In the genomic region with DNA sequence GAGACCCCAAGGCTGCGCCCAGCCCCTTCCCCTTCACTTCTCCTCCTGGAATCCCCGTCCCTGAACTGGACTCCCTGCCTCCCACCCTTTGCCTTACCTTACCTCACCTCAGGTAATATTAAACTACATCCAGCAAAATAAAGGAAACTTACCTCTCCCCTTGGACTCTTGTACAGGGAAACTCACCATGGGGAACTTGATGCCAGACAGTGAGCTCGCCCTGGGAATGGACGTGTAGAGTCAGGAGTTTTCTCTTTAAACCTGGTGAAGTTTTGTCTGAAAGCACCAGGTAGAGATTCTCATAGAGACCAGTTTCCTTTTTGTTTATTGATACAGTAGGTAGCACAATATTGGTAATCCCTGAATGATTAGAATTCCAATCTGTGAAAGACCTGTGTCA, we compare ENCODE assay signal across 8 cellular contexts. TPM values are rescaled to one million over a fixed set of nuclear protein-coding genes. Genes with fewer than 3 reads are reported as not detected.
A peak's percentile ranks its signal among the peaks of the same experiment; 100 is the strongest.
DNase-seq lines count a peak whose midpoint lies in the region; ATAC-seq and TF ChIP-seq lines count a peak whose summit lies in the region.

No MANE protein-coding gene starts in this region.

- POLR2A ChIA-PET in T-cell (lab: Charles Lee): interaction anchor here in 1 of 2 donors (0.5 to 1.3 kb wide), 6 partner anchors 12 to 269 kb away, joined by 3 to 6 read pairs (median 4); no protein-coding TSS in a partner anchor

- H3K79me1 ChIP-seq in trophoblast cell (ENCODE audit: low read length): peaks cover 4% of the 10 kb centered on the region

- H4K12ac ChIP-seq in trophoblast cell (ENCODE audit: low read depth, low read length): no peak overlapping the region

- no peaks in the 10 kb centered on the region for H3K9me3 ChIP-seq in cardiac muscle cell (ENCODE audit: low read depth)
- no peaks in the 10 kb centered on the region for H3K9me3 ChIP-seq in trophoblast cell (ENCODE audit: insufficient read depth, low read depth, low read length)

- no peak overlapping the region for H2BK12ac ChIP-seq in trophoblast cell (ENCODE audit: low read length)

- peak; percentile 2 to 7 for DNase-seq in cardiac muscle cell (ENCODE audit: low read depth in 1 of 2, low spot score in 1 of 2)
- no peak for DNase-seq in cardiac septum (ENCODE audit: low spot score)
- DNase-seq in T-cell: peak in 3 of 34 experiments; percentile 25 to 29 (median 25)
- peak; percentile 31 for DNase-seq in fibroblast of villous mesenchyme (ENCODE audit: low read depth)
- no peak for DNase-seq in trophoblast cell
- no peak for DNase-seq in NCI-H2171 treated with DMSO at 0.1 percent for 48 hours (lab: John Stamatoyannopoulos, UW)
- DNase-seq in putamen (ENCODE audit: low spot score): no peak
- no peak for DNase-seq in NCI-H446 treated with DMSO at 0.1 percent for 48 hours (lab: John Stamatoyannopoulos, UW)

- no peak overlapping the region for H2AK5ac ChIP-seq in trophoblast cell (ENCODE audit: low read length)

- H3K4me2 ChIP-seq in trophoblast cell (ENCODE audit: low read length): peak overlapping the region; percentile 84

- H3K14ac ChIP-seq in trophoblast cell (ENCODE audit: low read length): peak overlapping the region; percentile 17

- peaks cover 36% of the 10 kb centered on the region for H3K36me3 Mint-ChIP-seq in T-cell

- intact Hi-C loops in cardiac septum (cut with DNase I): loop anchor here (5.0 kb wide), 1 partner anchor 85 kb away; the partner anchor contains the start of gene HLA-B

- CTCF ChIA-PET in T-cell (lab: Charles Lee): interaction anchor here in 1 of 2 donors (0.7 to 2.0 kb wide), 3 partner anchors 27 to 125 kb away, joined by 3 to 6 read pairs (median 3); no protein-coding TSS in a partner anchor

- H3K79me2 ChIP-seq in trophoblast cell (ENCODE audit: control insufficient read depth, insufficient read depth, low read length, poor library complexity): peaks cover 5% of the 10 kb centered on the region

- H3K23ac ChIP-seq in trophoblast cell (ENCODE audit: low read length): no peak overlapping the region

- peak overlapping the region; percentile 61 for H2AFZ ChIP-seq in trophoblast cell (ENCODE audit: insufficient read depth, low read length, poor library complexity)

- peak in 2 of 4 experiments; percentile 4 to 10 for ATAC-seq in T-cell (replicated peaks in 1 of 4)

- H4K91ac ChIP-seq in trophoblast cell (ENCODE audit: low read depth, low read length): no peak overlapping the region

- H4K8ac ChIP-seq in trophoblast cell (ENCODE audit: low read depth, low read length): peak overlapping the region; percentile 57

- peak overlapping the region; percentile 97 to 98 (median 97) for H3K4me3 Mint-ChIP-seq in T-cell

- no peak overlapping the region for H3K27ac ChIP-seq in cardiac muscle cell
- no peak overlapping the region for H3K27ac ChIP-seq in trophoblast cell (ENCODE audit: low read depth, low read length)

- no peaks in the 10 kb centered on the region for H3K9me3 Mint-ChIP-seq in T-cell

- H3K27me3 ChIP-seq in cardiac muscle cell: peaks cover 18% of the 10 kb centered on the region
- no peaks in the 10 kb centered on the region for H3K27me3 ChIP-seq in trophoblast cell (ENCODE audit: insufficient read depth, low read length)

- no peak overlapping the region for H3K4ac ChIP-seq in trophoblast cell (ENCODE audit: low read depth, low read length)

- H3K4me1 ChIP-seq in cardiac muscle cell (ENCODE audit: low read depth): no peaks in the 10 kb centered on the region
- peaks cover 6 to 7% of the 10 kb centered on the region in 2 experiments for H3K4me1 ChIP-seq in trophoblast cell (ENCODE audit: control insufficient read depth in 1 of 2, insufficient read depth in 2 of 2, low read length in 2 of 2)

- H3K4me3 ChIP-seq in cardiac muscle cell (peak overlapping the region; percentile 56), fibroblast of villous mesenchyme (ENCODE audit: low read depth, low read length) (peak overlapping the region; percentile 80), trophoblast cell (ENCODE audit: low read depth, low read length) (peak overlapping the region; percentile 18)

- no peak overlapping the region for H3K18ac ChIP-seq in trophoblast cell (ENCODE audit: low read length)

- no peak for TF ChIP-seq CTCF in cardiac muscle cell (IDR thresholded peaks at IDR 0.05; ENCODE audit: low read depth, low read length)
- TF ChIP-seq CTCF in fibroblast of villous mesenchyme (IDR thresholded peaks at IDR 0.05; ENCODE audit: insufficient read depth, low read depth, low read length): no peak

- no peaks in the 10 kb centered on the region for H3K36me3 ChIP-seq in cardiac muscle cell
- H3K36me3 ChIP-seq in trophoblast cell (ENCODE audit: control insufficient read depth in 1 of 2, insufficient read depth in 2 of 2, low read length in 2 of 2): peaks cover 12 to 14% of the 10 kb centered on the region in 2 experiments

- H3K4me1 Mint-ChIP-seq in T-cell: peaks cover 48 to 76% (median 51%) of the 10 kb centered on the region in 3 donors

- H2BK5ac ChIP-seq in trophoblast cell (ENCODE audit: low read depth, low read length, poor library complexity): no peak overlapping the region

- H3K27ac Mint-ChIP-seq in T-cell: peak overlapping the region; percentile 100

- H3K9ac ChIP-seq in trophoblast cell (ENCODE audit: low read length): no peak overlapping the region

- no peak overlapping the region for H2BK120ac ChIP-seq in trophoblast cell (ENCODE audit: insufficient read depth, low read length, poor library complexity)

- WGBS in trophoblast cell (ENCODE audit: extremely low coverage, insufficient coverage, insufficient read length): no CpG with 5 or more reads among the region's 4 CpGs

- peaks cover 0 to 5% of the 10 kb centered on the region in 2 donors for H3K27me3 Mint-ChIP-seq in T-cell

RNA-seq across cellular contexts. Expression of gene HLA-C, which starts 0.5 kb away (rescaled TPM):
- total RNA-seq in cardiac muscle cell (122 and 132 TPM in 2 replicates), cardiac septum (237 TPM), T-cell (1,000 to 10,000 TPM; 1,368 to 2,791 (median 2,039) TPM), fibroblast of villous mesenchyme (361 and 512 TPM in 2 replicates)
- 72.6 and 72.7 TPM in 2 replicates for polyA plus RNA-seq in cardiac muscle cell
- 160 and 169 TPM in 2 replicates for polyA plus RNA-seq in trophoblast cell (2013)

Comparison
In these comparisons a context has a peak if more than half of its experiments do, and no peak if none do; other contexts are left out.
1. DNase-seq: peak in cardiac muscle cell (2 of 2) and fibroblast of villous mesenchyme (single experiment); none in cardiac septum (single experiment), trophoblast cell (0 of 2), NCI-H2171 treated with DMSO at 0.1 percent for 48 hours (single experiment), putamen (single experiment) and NCI-H446 treated with DMSO at 0.1 percent for 48 hours (single experiment).
2. H3K4me3 ChIP-seq: peak in every context shown above with its lines; median percentile 80 in fibroblast of villous mesenchyme; 56 in cardiac muscle cell; 18 in trophoblast cell.